Comparison of ENCODE assay signal across 17 cellular contexts in genomic region chr6:167092672-167093339, GRCh38. TPM values are rescaled to one million over a fixed set of nuclear protein-coding genes. Genes with fewer than 3 reads are reported as not detected.
DNase-seq lines count a peak whose midpoint lies in the region; ATAC-seq and TF ChIP-seq lines count a peak whose summit lies in the region.
"Had no signal": no experiment of that assay in that cellular context is flagged by ENCODE, and none has a peak within 500 bp of the region (broad histone marks: within the 10 kb centered on the region; RNA-seq: fewer than 3 reads in every experiment).

No MANE protein-coding gene starts in this region.

- H3K4me1 ChIP-seq in neural progenitor cell: peaks cover 16% of the 10 kb centered on the region
- H3K4me1 ChIP-seq: body of pancreas, SJSA1 had no signal

- peaks cover 7% of the 10 kb centered on the region for H3K9me3 Mint-ChIP-seq in activated CD8-positive, alpha-beta T cell treated with anti-CD3 and anti-CD28 coated beads, Interleukin-2, amount 10 ng/mL, durations not matched to agents 7 days and 5 days (ENCODE audit: insufficient read depth)
- H3K9me3 Mint-ChIP-seq in neural progenitor cell (peaks cover 11% of the 10 kb centered on the region), osteocyte (ENCODE audit: unreplicated experiment) (peaks cover 11% of the 10 kb centered on the region)
- H3K9me3 Mint-ChIP-seq: activated T-helper 1 cell treated with anti-CD3 and anti-CD28 coated beads, Interleukin-12 subunit alpha, Interleukin-12 subunit beta, Interleukin-2, Interleukin-4 antibody, amounts not matched to agents 30 ng/mL and 10 ng/mL and 1 ng/mL, durations not matched to agents 14 hours and 24 hours and 36 hours had no signal

- H2AFZ ChIP-seq in neural progenitor cell (replicated peaks): no peak overlapping the region

- peak overlapping the region; percentile 65 for H3K27ac Mint-ChIP-seq in activated CD8-positive, alpha-beta T cell treated with anti-CD3 and anti-CD28 coated beads, Interleukin-2, amount 10 ng/mL, durations not matched to agents 7 days and 5 days
- H3K27ac Mint-ChIP-seq in neural progenitor cell (peak overlapping the region; percentile 72), osteocyte (ENCODE audit: unreplicated experiment) (no peak overlapping the region)
- H3K27ac Mint-ChIP-seq: activated T-helper 1 cell treated with anti-CD3 and anti-CD28 coated beads, Interleukin-12 subunit alpha, Interleukin-12 subunit beta, Interleukin-2, Interleukin-4 antibody, amounts not matched to agents 30 ng/mL and 10 ng/mL and 1 ng/mL, durations not matched to agents 14 hours and 24 hours and 36 hours had no signal

- POLR2A ChIA-PET in activated CD8-positive, alpha-beta T cell treated with anti-CD3 and anti-CD28 coated beads, Interleukin-2, amount 10 ng/mL, durations not matched to agents 7 days and 5 days (lab: Charles Lee): no interaction called here

- CTCF ChIA-PET in activated CD8-positive, alpha-beta T cell treated with anti-CD3 and anti-CD28 coated beads, Interleukin-2, amount 10 ng/mL, durations not matched to agents 7 days and 5 days (lab: Charles Lee): interaction anchor here (1.5 to 1.7 kb wide), 2 partner anchors 30 to 36 kb away, joined by 5 to 7 read pairs; partner anchors contain the start of gene CCR6

- H3K4me2 ChIP-seq in neural progenitor cell: no peak overlapping the region

- peak overlapping the region; percentile 54 for H3K4me3 Mint-ChIP-seq in activated CD8-positive, alpha-beta T cell treated with anti-CD3 and anti-CD28 coated beads, Interleukin-2, amount 10 ng/mL, durations not matched to agents 7 days and 5 days
- H3K4me3 Mint-ChIP-seq in neural progenitor cell: no peak overlapping the region
- H3K4me3 Mint-ChIP-seq in osteocyte (ENCODE audit: unreplicated experiment): no peak overlapping the region
- H3K4me3 Mint-ChIP-seq: activated T-helper 1 cell treated with anti-CD3 and anti-CD28 coated beads, Interleukin-12 subunit alpha, Interleukin-12 subunit beta, Interleukin-2, Interleukin-4 antibody, amounts not matched to agents 30 ng/mL and 10 ng/mL and 1 ng/mL, durations not matched to agents 14 hours and 24 hours and 36 hours had no signal

- ATAC-seq in HG02798 (IDR thresholded peaks at IDR 0.05; ENCODE audit: poor library complexity, unreplicated experiment): peak; percentile 15
- ATAC-seq in activated CD8-positive, alpha-beta T cell treated with anti-CD3 and anti-CD28 coated beads, Interleukin-2, amount 10 ng/mL, durations not matched to agents 7 days and 5 days: no peak
- ATAC-seq in HG02981 (IDR thresholded peaks at IDR 0.05; ENCODE audit: unreplicated experiment): no peak
- ATAC-seq in SK-N-SH treated with all-trans-retinoic acid at 6 μM for 48 hours: no peak
- ATAC-seq: body of pancreas, left lobe of liver had no signal

- no peaks in the 10 kb centered on the region for H4K20me1 ChIP-seq in neural progenitor cell (ENCODE audit: low read depth)

- no peaks in the 10 kb centered on the region for H3K27me3 Mint-ChIP-seq in activated CD8-positive, alpha-beta T cell treated with anti-CD3 and anti-CD28 coated beads, Interleukin-2, amount 10 ng/mL, durations not matched to agents 7 days and 5 days (ENCODE audit: low read depth)
- H3K27me3 Mint-ChIP-seq in neural progenitor cell (ENCODE audit: insufficient read depth, low read depth) (peaks cover 4% of the 10 kb centered on the region), osteocyte (ENCODE audit: unreplicated experiment) (no peaks in the 10 kb centered on the region)

- DNase-seq in GM12864 (ENCODE audit: low read depth): no peak
- no peak for DNase-seq in activated CD8-positive, alpha-beta T cell treated with anti-CD3 and anti-CD28 coated beads, Interleukin-2, amount 10 ng/mL, durations not matched to agents 7 days and 5 days
- no peak for DNase-seq in neural progenitor cell (ENCODE audit: low spot score)
- no peak for DNase-seq in osteocyte (ENCODE audit: extremely low spot score, unreplicated experiment)
- DNase-seq: body of pancreas, head of caudate nucleus, KBM-7, NCI-H187, NCI-H526 treated with DMSO at 0.1 percent for 48 hours had no signal

- no peaks in the 10 kb centered on the region for H3K9me3 ChIP-seq in neural progenitor cell (ENCODE audit: low read depth)
- H3K9me3 ChIP-seq: body of pancreas, SJSA1, thoracic aorta had no signal

- H3K9ac ChIP-seq in neural progenitor cell: no peak overlapping the region

- peaks cover 63% of the 10 kb centered on the region for H3K4me1 Mint-ChIP-seq in activated CD8-positive, alpha-beta T cell treated with anti-CD3 and anti-CD28 coated beads, Interleukin-2, amount 10 ng/mL, durations not matched to agents 7 days and 5 days (ENCODE audit: low read depth)
- peaks cover 15% of the 10 kb centered on the region for H3K4me1 Mint-ChIP-seq in neural progenitor cell
- H3K4me1 Mint-ChIP-seq in osteocyte (ENCODE audit: unreplicated experiment): no peaks in the 10 kb centered on the region

- TF ChIP-seq CTCF in GM12864 (IDR thresholded peaks at IDR 0.05; ENCODE audit: low read depth, low read length, missing control alignments) (peak; percentile 58), neural progenitor cell (IDR thresholded peaks at IDR 0.05) (no peak), osteocyte (IDR thresholded peaks at IDR 0.05) (no peak)

- no peaks in the 10 kb centered on the region for H3K36me3 ChIP-seq in neural progenitor cell
- H3K36me3 ChIP-seq: SJSA1, thoracic aorta had no signal

- H3K4me3 ChIP-seq in GM12864 (ENCODE audit: low read depth, low read length): peak overlapping the region; percentile 61
- H3K4me3 ChIP-seq in neural progenitor cell: no peak overlapping the region
- H3K4me3 ChIP-seq: body of pancreas, SJSA1, thoracic aorta had no signal

- no peaks in the 10 kb centered on the region for H3K27me3 ChIP-seq in neural progenitor cell
- H3K27me3 ChIP-seq: body of pancreas, SJSA1 had no signal

- no peaks in the 10 kb centered on the region for H3K79me2 ChIP-seq in neural progenitor cell (ENCODE audit: low read depth)

- H3K36me3 Mint-ChIP-seq in activated CD8-positive, alpha-beta T cell treated with anti-CD3 and anti-CD28 coated beads, Interleukin-2, amount 10 ng/mL, durations not matched to agents 7 days and 5 days (ENCODE audit: low read depth): no peaks in the 10 kb centered on the region
- H3K36me3 Mint-ChIP-seq in neural progenitor cell: peaks cover 5% of the 10 kb centered on the region
- H3K36me3 Mint-ChIP-seq in osteocyte (ENCODE audit: unreplicated experiment): no peaks in the 10 kb centered on the region

- H3K27ac ChIP-seq in neural progenitor cell: no peak overlapping the region
- H3K27ac ChIP-seq: body of pancreas, SJSA1, thoracic aorta, VCaP had no signal

- peaks cover 13% of the 10 kb centered on the region for H3F3A ChIP-seq in neural progenitor cell (ENCODE audit: low read depth)

TF ChIP-seq in SK-N-SH treated with all-trans-retinoic acid at 6 μM for 48 hours, 23 proteins besides CTCF, POLR2A, EP300 and RAD21 (continues in another document):
- TF ChIP-seq ISL1 (CRISPR knock-in tag; IDR thresholded peaks at IDR 0.05): no peak
- TF ChIP-seq TSHZ2 (CRISPR knock-in tag; IDR thresholded peaks at IDR 0.05): no peak
- no peak for TF ChIP-seq ZNF565 (CRISPR knock-in tag; conservative IDR thresholded peaks at IDR 0.05; ENCODE audit: low read depth)
- TF ChIP-seq SNAI2 (CRISPR knock-in tag; IDR thresholded peaks at IDR 0.05): no peak
- TF ChIP-seq OSR1 (CRISPR knock-in tag; IDR thresholded peaks at IDR 0.05): no peak
- TF ChIP-seq TOX (CRISPR knock-in tag; IDR thresholded peaks at IDR 0.05; ENCODE audit: borderline replicate concordance): no peak
- TF ChIP-seq ZNF70 (CRISPR knock-in tag; IDR thresholded peaks at IDR 0.05): no peak
- no peak for TF ChIP-seq ZC3H10 (CRISPR knock-in tag; IDR thresholded peaks at IDR 0.05)
- no peak for TF ChIP-seq CREB5 (CRISPR knock-in tag; IDR thresholded peaks at IDR 0.05; ENCODE audit: low read depth)
- no peak for TF ChIP-seq BACH2 (CRISPR knock-in tag; IDR thresholded peaks at IDR 0.05; ENCODE audit: borderline replicate concordance)
- TF ChIP-seq GLIS3 (CRISPR knock-in tag; IDR thresholded peaks at IDR 0.05): no peak
- no peak for TF ChIP-seq TCF4 (CRISPR knock-in tag; IDR thresholded peaks at IDR 0.05; ENCODE audit: borderline replicate concordance)
- TF ChIP-seq RARB (CRISPR knock-in tag; IDR thresholded peaks at IDR 0.05): no peak

RNA-seq across cellular contexts. Expression of gene CCR6, which starts 30.1 kb away (rescaled TPM):
- total RNA-seq in activated CD8-positive, alpha-beta T cell treated with anti-CD3 and anti-CD28 coated beads, Interleukin-2, amount 10 ng/mL, durations not matched to agents 7 days and 5 days: 1 to 10 TPM; 3.8 to 4.4 TPM
- not detected in 2 replicates for total RNA-seq in neural progenitor cell (ENCODE audit: low replicate concordance)
- not detected in 2 replicates for total RNA-seq in osteocyte
- total RNA-seq: activated T-helper 1 cell treated with anti-CD3 and anti-CD28 coated beads, Interleukin-12 subunit alpha, Interleukin-12 subunit beta, Interleukin-2, Interleukin-4 antibody, amounts not matched to agents 30 ng/mL and 10 ng/mL and 1 ng/mL, durations not matched to agents 14 hours and 24 hours and 36 hours; body of pancreas; left lobe of liver; SJSA1; thoracic aorta had no signal
